ENCODE assay signal across 1 cellular context in the genomic region with DNA sequence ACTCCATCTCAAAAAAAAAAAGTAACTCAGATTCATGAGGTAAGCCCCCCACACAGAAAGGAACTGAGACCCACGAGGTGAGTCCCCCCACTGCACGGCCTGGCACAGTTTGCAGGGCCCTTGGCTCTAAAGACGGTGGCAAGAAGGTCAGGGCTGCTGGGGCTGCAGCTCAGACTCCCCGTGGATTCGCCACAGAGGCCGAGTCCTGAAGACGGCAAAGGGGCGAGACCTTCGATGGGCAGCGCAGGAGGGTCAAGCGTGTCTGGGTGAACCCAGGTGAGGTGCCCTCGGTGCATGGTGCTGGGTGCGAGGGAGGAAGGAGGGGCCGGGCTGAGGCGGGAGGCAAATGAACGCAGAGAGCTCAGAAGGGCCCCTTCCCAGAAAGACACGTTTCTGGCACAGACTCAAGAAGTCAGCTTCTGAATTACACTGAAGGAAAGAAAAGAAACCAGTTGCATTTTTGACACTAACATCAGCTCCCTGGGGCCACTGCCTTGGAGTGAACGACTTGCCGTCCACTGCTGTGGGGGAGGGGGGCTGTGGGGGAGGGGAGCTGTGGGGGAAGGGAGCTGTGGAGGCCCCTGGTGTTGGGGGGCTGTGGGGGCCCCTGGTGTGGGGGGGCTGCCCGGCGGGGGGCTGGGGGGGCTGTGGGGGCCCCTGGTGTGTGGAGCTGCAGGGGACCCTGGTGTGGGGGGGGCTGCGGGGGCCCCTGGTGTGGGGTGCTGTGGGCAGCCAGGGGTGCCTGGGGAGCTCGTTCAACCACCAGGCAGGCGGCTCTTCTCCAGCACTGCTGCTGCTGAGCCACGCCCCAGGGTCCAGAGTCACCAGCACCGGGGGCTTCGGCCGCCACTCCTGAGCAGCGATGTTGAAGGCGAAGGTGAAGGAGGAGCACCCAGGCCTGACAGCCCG.
TF ChIP-seq lines count a peak whose summit lies in the region.

No MANE protein-coding gene starts in this region.

TF ChIP-seq in H1, 55 proteins besides CTCF, POLR2A, EP300 and RAD21:
- TF ChIP-seq TAF1 (IDR thresholded peaks at IDR 0.05; ENCODE audit: low read depth, low read length) = no peak
- TF ChIP-seq RXRA (IDR thresholded peaks at IDR 0.05; ENCODE audit: insufficient read depth, low read depth, low read length) = no peak
- TF ChIP-seq TAF7 (optimal IDR thresholded peaks at IDR 0.05; ENCODE audit: borderline replicate concordance, low read depth, low read length) = no peak
- no peak for TF ChIP-seq RNF2 (IDR thresholded peaks at IDR 0.05; ENCODE audit: borderline replicate concordance, low read depth, low read length, missing control alignments, poor library complexity, severe bottlenecking)
- no peak for TF ChIP-seq SP4 (IDR thresholded peaks at IDR 0.05; ENCODE audit: low read length)
- no peak for TF ChIP-seq JUN (IDR thresholded peaks at IDR 0.05; ENCODE audit: low read depth, low read length)
- TF ChIP-seq GTF2F1 (IDR thresholded peaks at IDR 0.05; ENCODE audit: borderline replicate concordance, low read depth, low read length) = no peak
- no peak for TF ChIP-seq SUZ12 (IDR thresholded peaks at IDR 0.05; ENCODE audit: low read length)
- no peak for TF ChIP-seq ZNF274 (IDR thresholded peaks at IDR 0.05; ENCODE audit: borderline replicate concordance, extremely low read depth, low read length)
- no peak for TF ChIP-seq MAFK (IDR thresholded peaks at IDR 0.05; ENCODE audit: low read depth, low read length)
